In the genomic region with DNA sequence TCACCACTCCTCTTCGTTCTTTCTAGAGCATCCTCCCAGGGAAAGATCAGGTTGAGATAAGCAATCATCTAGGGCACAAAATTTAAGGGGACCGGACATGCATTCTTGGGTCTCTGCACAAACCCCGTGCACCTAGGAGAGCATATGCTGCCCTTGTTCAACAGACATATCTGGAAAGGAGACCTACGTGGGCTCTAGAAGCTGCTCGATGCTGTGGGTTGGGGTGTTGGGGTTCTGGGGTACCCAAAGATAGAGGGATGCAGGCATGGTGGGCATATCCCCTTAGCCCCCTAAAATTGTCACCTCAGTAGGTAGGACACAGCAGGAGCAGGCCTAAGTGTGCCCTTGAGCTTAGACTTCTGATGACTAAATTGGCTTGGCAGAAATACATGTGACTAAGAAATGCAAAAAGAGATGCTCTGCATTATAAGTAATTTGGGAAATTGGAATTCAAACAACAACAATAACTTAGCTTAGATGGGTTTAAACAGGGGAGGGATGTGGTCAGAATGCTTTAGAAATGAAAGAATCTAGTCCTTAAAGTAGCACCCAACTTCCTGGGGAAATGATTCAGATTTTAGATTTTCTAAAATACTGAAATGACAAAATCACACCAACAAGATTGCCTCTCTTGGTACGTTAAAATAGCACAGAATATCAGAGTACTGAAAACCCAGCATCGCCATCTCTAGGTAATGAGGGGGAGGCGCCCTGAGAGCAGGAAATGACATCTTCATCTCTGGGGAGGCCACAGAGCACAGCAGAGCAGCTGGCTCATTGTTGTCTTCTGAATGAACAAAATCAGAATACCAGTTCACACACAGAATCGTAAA, we compare ENCODE assay signal across 8 cellular contexts.
DNase-seq lines count a peak whose midpoint lies in the region; ATAC-seq and TF ChIP-seq lines count a peak whose summit lies in the region.

No MANE protein-coding gene starts in this region.

- no peak for TF ChIP-seq CTCF in osteoblast (IDR thresholded peaks at IDR 0.05; ENCODE audit: extremely low read depth, low read depth, low read length)
- TF ChIP-seq CTCF in testis (IDR thresholded peaks at IDR 0.05), result no peak
- no peak for TF ChIP-seq CTCF in stomach (IDR thresholded peaks at IDR 0.05)

- H3K27me3 Mint-ChIP-seq in activated T-helper 2 cell treated with anti-CD3 and anti-CD28 coated beads, Interferon-gamma antibody, Interleukin-2, Interleukin-4, amounts not matched to agents 10 μg/mL and 5 μg/mL and 100 μg/mL, durations not matched to agents 14 hours and 24 hours and 36 hours (ENCODE audit: low read depth), result no peaks in the 10 kb centered on the region

- H3K4me1 Mint-ChIP-seq in activated T-helper 2 cell treated with anti-CD3 and anti-CD28 coated beads, Interferon-gamma antibody, Interleukin-2, Interleukin-4, amounts not matched to agents 10 μg/mL and 5 μg/mL and 100 μg/mL, durations not matched to agents 14 hours and 24 hours and 36 hours (ENCODE audit: low read depth), result peaks cover 36% of the 10 kb centered on the region

- peaks cover 11% of the 10 kb centered on the region for H3K36me3 Mint-ChIP-seq in activated T-helper 2 cell treated with anti-CD3 and anti-CD28 coated beads, Interferon-gamma antibody, Interleukin-2, Interleukin-4, amounts not matched to agents 10 μg/mL and 5 μg/mL and 100 μg/mL, durations not matched to agents 14 hours and 24 hours and 36 hours (ENCODE audit: low read depth)

- H3K27me3 ChIP-seq in osteoblast (ENCODE audit: insufficient read depth, low read length) (no peaks in the 10 kb centered on the region), testis (no peaks in the 10 kb centered on the region), stomach (no peaks in the 10 kb centered on the region)

- DNase-seq in ELR (ENCODE audit: low read depth) (peak; percentile 60), osteoblast (ENCODE audit: insufficient read length, low spot score, missing footprints) (peak; percentile 66), testis (no peak), GF-D8 (lab: John Stamatoyannopoulos, UW) (no peak), stomach (no peak)
- peak; percentile 63 for DNase-seq in activated T-helper 2 cell treated with anti-CD3 and anti-CD28 coated beads, Interferon-gamma antibody, Interleukin-2, Interleukin-4, amounts not matched to agents 10 μg/mL and 5 μg/mL and 100 μg/mL, durations not matched to agents 14 hours and 24 hours and 36 hours (ENCODE audit: low spot score)

- no peak for TF ChIP-seq POLR2A in testis (IDR thresholded peaks at IDR 0.05)
- TF ChIP-seq POLR2A in stomach (IDR thresholded peaks at IDR 0.05), result no peak

- no peaks in the 10 kb centered on the region for H4K20me1 ChIP-seq in osteoblast (ENCODE audit: insufficient read depth, low read length)

- H3K27ac ChIP-seq in KOPT-K1 (ENCODE audit: low read depth, low read length, poor library complexity, severe bottlenecking), result peak overlapping the region; percentile 26
- peak overlapping the region; percentile 88 for H3K27ac ChIP-seq in osteoblast (ENCODE audit: low read depth, low read length)
- no peak overlapping the region for H3K27ac ChIP-seq in testis
- H3K27ac ChIP-seq in stomach, result no peak overlapping the region

- intact Hi-C loops in activated T-helper 2 cell treated with anti-CD3 and anti-CD28 coated beads, Interferon-gamma antibody, Interleukin-2, Interleukin-4, amounts not matched to agents 10 μg/mL and 5 μg/mL and 100 μg/mL, durations not matched to agents 14 hours and 24 hours and 36 hours (cut with micrococcal nuclease), result loop anchor here (1.0 to 10.0 kb wide), 6 partner anchors 11 to 325 kb away; partner anchors contain the start of gene VPS13A
- intact Hi-C loops in testis (cut with DNase I; ENCODE audit: low total_unique reads) (no loop called here), stomach (cut with DNase I; ENCODE audit: low total_unique reads) (no loop called here)

- H3K36me3 ChIP-seq in KOPT-K1 (ENCODE audit: insufficient read depth, low read length), result no peaks in the 10 kb centered on the region
- H3K36me3 ChIP-seq in osteoblast (ENCODE audit: insufficient read depth, low read length), result no peaks in the 10 kb centered on the region
- H3K36me3 ChIP-seq in testis (ENCODE audit: low read depth, missing control alignments), result no peaks in the 10 kb centered on the region
- H3K36me3 ChIP-seq in stomach, result no peaks in the 10 kb centered on the region

- H3K4me1 ChIP-seq in osteoblast (ENCODE audit: insufficient read depth, low read length) (peaks cover 27% of the 10 kb centered on the region), testis (no peaks in the 10 kb centered on the region), stomach (no peaks in the 10 kb centered on the region)

- peak overlapping the region; percentile 71 for H2AFZ ChIP-seq in osteoblast (ENCODE audit: low read length)

- peak; percentile 98 for ATAC-seq in GM21528 (IDR thresholded peaks at IDR 0.05; ENCODE audit: low FRiP score, unreplicated experiment)

- peaks cover 30% of the 10 kb centered on the region for H3K9me3 Mint-ChIP-seq in activated T-helper 2 cell treated with anti-CD3 and anti-CD28 coated beads, Interferon-gamma antibody, Interleukin-2, Interleukin-4, amounts not matched to agents 10 μg/mL and 5 μg/mL and 100 μg/mL, durations not matched to agents 14 hours and 24 hours and 36 hours

- WGBS in testis, 2 donors, result 74 to 77% methylated on average over 9 of the region's 9 CpGs
- 74 to 81% (median 78%) methylated on average over 9 of the region's 9 CpGs for WGBS in stomach, 5 donors

- no peaks in the 10 kb centered on the region for H3K79me2 ChIP-seq in osteoblast (ENCODE audit: insufficient read depth, low read length)

- H3K4me3 Mint-ChIP-seq in activated T-helper 2 cell treated with anti-CD3 and anti-CD28 coated beads, Interferon-gamma antibody, Interleukin-2, Interleukin-4, amounts not matched to agents 10 μg/mL and 5 μg/mL and 100 μg/mL, durations not matched to agents 14 hours and 24 hours and 36 hours (ENCODE audit: low read depth), result peak overlapping the region; percentile 49

- H3K4me2 ChIP-seq in osteoblast (ENCODE audit: insufficient read depth, low read length), result peak overlapping the region; percentile 73

- H3K9me3 ChIP-seq in KOPT-K1 (ENCODE audit: insufficient read depth, low read length, poor library complexity, severe bottlenecking) (peaks cover 20% of the 10 kb centered on the region), osteoblast (ENCODE audit: low read depth, low read length) (no peaks in the 10 kb centered on the region), testis (no peaks in the 10 kb centered on the region), stomach (peaks cover 0 to 17% (median 9%) of the 10 kb centered on the region in 4 donors)

- H3K4me3 ChIP-seq in osteoblast (ENCODE audit: insufficient read depth, low read length) (peak overlapping the region; percentile 24), testis (no peak overlapping the region), stomach (no peak overlapping the region)

- peak overlapping the region; percentile 97 for H3K27ac Mint-ChIP-seq in activated T-helper 2 cell treated with anti-CD3 and anti-CD28 coated beads, Interferon-gamma antibody, Interleukin-2, Interleukin-4, amounts not matched to agents 10 μg/mL and 5 μg/mL and 100 μg/mL, durations not matched to agents 14 hours and 24 hours and 36 hours

- TF ChIP-seq EP300 in stomach (IDR thresholded peaks at IDR 0.05), result no peak

Comparison
In these comparisons a context has a peak if more than half of its experiments do, and no peak if none do; other contexts are left out.
1. DNase-seq: peak in ELR (single experiment), activated T-helper 2 cell treated with anti-CD3 and anti-CD28 coated beads, Interferon-gamma antibody, Interleukin-2, Interleukin-4, amounts not matched to agents 10 μg/mL and 5 μg/mL and 100 μg/mL, durations not matched to agents 14 hours and 24 hours and 36 hours (single experiment) and osteoblast (single experiment); none in testis (single experiment), GF-D8 (single experiment) and stomach (single experiment).
2. H3K27ac ChIP-seq: peak in KOPT-K1 (single experiment) and osteoblast (single experiment); none in testis (0 of 2) and stomach (0 of 5).